In the genomic region with DNA sequence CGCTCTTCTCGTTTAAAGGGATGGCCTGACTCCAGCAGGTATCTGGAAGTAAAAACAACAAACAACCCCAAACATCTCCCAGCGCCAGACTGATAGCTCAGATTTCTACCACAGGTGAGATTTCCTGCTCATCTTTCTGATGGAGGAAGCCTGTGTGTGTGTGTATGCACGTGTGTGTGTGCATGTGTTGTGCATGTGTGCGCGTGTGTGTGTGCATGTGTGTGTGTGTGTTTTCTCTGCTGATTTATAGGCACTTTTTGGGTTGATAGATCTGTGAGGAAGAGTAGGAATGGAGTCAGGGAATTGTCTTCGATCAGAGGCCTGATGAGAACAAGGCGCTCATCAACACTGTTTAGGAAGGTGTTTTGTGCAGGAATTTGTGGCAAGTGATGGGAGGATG, we compare ENCODE assay signal across 1 cellular context.
TF ChIP-seq lines count a peak whose summit lies in the region.

No MANE protein-coding gene starts in this region.

TF ChIP-seq in HepG2, 621 proteins besides CTCF, POLR2A, EP300 and RAD21:
- TF ChIP-seq, protein P1, sequence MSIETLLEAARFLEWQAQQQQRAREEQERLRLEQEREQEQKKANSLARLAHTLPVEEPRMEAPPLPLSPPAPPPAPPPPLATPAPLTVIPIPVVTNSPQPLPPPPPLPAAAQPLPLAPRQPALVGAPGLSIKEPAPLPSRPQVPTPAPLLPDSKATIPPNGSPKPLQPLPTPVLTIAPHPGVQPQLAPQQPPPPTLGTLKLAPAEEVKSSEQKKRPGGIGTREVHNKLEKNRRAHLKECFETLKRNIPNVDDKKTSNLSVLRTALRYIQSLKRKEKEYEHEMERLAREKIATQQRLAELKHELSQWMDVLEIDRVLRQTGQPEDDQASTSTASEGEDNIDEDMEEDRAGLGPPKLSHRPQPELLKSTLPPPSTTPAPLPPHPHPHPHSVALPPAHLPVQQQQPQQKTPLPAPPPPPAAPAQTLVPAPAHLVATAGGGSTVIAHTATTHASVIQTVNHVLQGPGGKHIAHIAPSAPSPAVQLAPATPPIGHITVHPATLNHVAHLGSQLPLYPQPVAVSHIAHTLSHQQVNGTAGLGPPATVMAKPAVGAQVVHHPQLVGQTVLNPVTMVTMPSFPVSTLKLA (IDR thresholded peaks at IDR 0.05), result peak; percentile 78
- no peak for TF ChIP-seq PHB2 (IDR thresholded peaks at IDR 0.05; ENCODE audit: partially characterized antibody)
- no peak for TF ChIP-seq FOXA1 (IDR thresholded peaks at IDR 0.05)
- TF ChIP-seq FOXA1 (CRISPR knock-in tag; IDR thresholded peaks at IDR 0.05), result no peak
